17 cellular contexts compared by ENCODE assay signal in genomic region chr11:86106916-86107315, GRCh38.
"Had no signal": no experiment of that assay in that cellular context is flagged by ENCODE, and none has a peak within 500 bp of the region (broad histone marks: within the 10 kb centered on the region; RNA-seq: fewer than 3 reads in every experiment).

No MANE protein-coding gene starts in this region.

- H3K36me3 Mint-ChIP-seq: memory B cell, T-cell had no signal

- ATAC-seq: activated CD8-positive, alpha-beta T cell treated with anti-CD3 and anti-CD28 coated beads, Interleukin-2, amount 10 ng/mL, durations not matched to agents 7 days and 5 days; activated naive CD8-positive, alpha-beta T cell treated with anti-CD3 and anti-CD28 coated beads, Interleukin-2, amount 50 U/mL, for 24 hours; body of pancreas; gastroesophageal sphincter; pancreas; stimulated activated naive CD8-positive, alpha-beta T cell treated with anti-CD3 and anti-CD28 coated beads, Interleukin-15, amount 100 ng/mL, for 72 hours; T-cell had no signal

- DNase-seq: activated CD4-positive, alpha-beta T cell treated with anti-CD3 and anti-CD28 coated beads for 48 hours; activated CD8-positive, alpha-beta T cell treated with anti-CD3 and anti-CD28 coated beads, Interleukin-2, amount 10 ng/mL, durations not matched to agents 7 days and 5 days; activated naive CD4-positive, alpha-beta T cell treated with Interleukin-2 at 50 U/mL for 16 hours; activated naive CD8-positive, alpha-beta T cell treated with anti-CD3 and anti-CD28 coated beads, Interleukin-2, amount 50 U/mL, for 24 hours; body of pancreas; kidney; left ventricle myocardium inferior; pancreas; stimulated activated CD4-positive, alpha-beta T cell treated with anti-CD3 and anti-CD28 coated beads, Interleukin-4, amount 100 ng/mL, for 4 hours; stimulated activated naive CD8-positive, alpha-beta T cell treated with anti-CD3 and anti-CD28 coated beads, Interleukin-15, amount 100 ng/mL, for 72 hours; T-cell; T1000 had no signal

- H3K4me1 Mint-ChIP-seq: activated naive CD8-positive, alpha-beta T cell treated with anti-CD3 and anti-CD28 coated beads, Interleukin-2, amount 50 U/mL, for 24 hours had no signal

- H3K4me1 ChIP-seq: body of pancreas, esophagus muscularis mucosa, gastroesophageal sphincter, pancreas had no signal

- H3K4me3 ChIP-seq: body of pancreas, esophagus muscularis mucosa, gastroesophageal sphincter, left ventricle myocardium inferior, pancreas, skin epidermis had no signal

- H3K27me3 Mint-ChIP-seq: memory B cell; stimulated activated naive CD8-positive, alpha-beta T cell treated with anti-CD3 and anti-CD28 coated beads, Interleukin-15, amount 100 ng/mL, for 72 hours had no signal

- H3K36me3 ChIP-seq: esophagus muscularis mucosa, gastroesophageal sphincter, left ventricle myocardium inferior, pancreas had no signal

- H3K4me3 Mint-ChIP-seq: activated CD8-positive, alpha-beta T cell treated with anti-CD3 and anti-CD28 coated beads, Interleukin-2, amount 10 ng/mL, durations not matched to agents 7 days and 5 days; activated naive CD8-positive, alpha-beta T cell treated with anti-CD3 and anti-CD28 coated beads, Interleukin-2, amount 50 U/mL, for 24 hours; memory B cell; stimulated activated naive CD8-positive, alpha-beta T cell treated with anti-CD3 and anti-CD28 coated beads, Interleukin-15, amount 100 ng/mL, for 72 hours; T-cell had no signal

- H3K9me3 Mint-ChIP-seq: memory B cell; stimulated activated naive CD8-positive, alpha-beta T cell treated with anti-CD3 and anti-CD28 coated beads, Interleukin-15, amount 100 ng/mL, for 72 hours; T-cell had no signal

- H3K27ac ChIP-seq: body of pancreas, esophagus muscularis mucosa, gastroesophageal sphincter, left ventricle myocardium inferior, pancreas, VCaP had no signal

- H3K27ac Mint-ChIP-seq: activated CD8-positive, alpha-beta T cell treated with anti-CD3 and anti-CD28 coated beads, Interleukin-2, amount 10 ng/mL, durations not matched to agents 7 days and 5 days; activated naive CD8-positive, alpha-beta T cell treated with anti-CD3 and anti-CD28 coated beads, Interleukin-2, amount 50 U/mL, for 24 hours; memory B cell; stimulated activated naive CD8-positive, alpha-beta T cell treated with anti-CD3 and anti-CD28 coated beads, Interleukin-15, amount 100 ng/mL, for 72 hours had no signal

- H3K9me3 ChIP-seq: body of pancreas, esophagus muscularis mucosa, gastroesophageal sphincter, left ventricle myocardium inferior, pancreas had no signal

- H3K27me3 ChIP-seq: body of pancreas, esophagus muscularis mucosa, gastroesophageal sphincter, pancreas had no signal
